ENCODE assay signal across 24 cellular contexts in genomic region chr10:129836253-129836652, GRCh38.
"Had no signal": no experiment of that assay in that cellular context is flagged by ENCODE, and none has a peak within 500 bp of the region (broad histone marks: within the 10 kb centered on the region; RNA-seq: fewer than 3 reads in every experiment).

No MANE protein-coding gene starts in this region.

- DNase-seq: stimulated activated CD4-positive, alpha-beta T cell treated with anti-CD3 and anti-CD28 coated beads, Interleukin-2, amount 100 ng/mL, for 48 hours; stimulated activated CD4-positive, alpha-beta T cell treated with anti-CD3 and anti-CD28 coated beads, Interleukin-4, amount 100 ng/mL, for 1 hour; stimulated activated CD4-positive, alpha-beta T cell treated with anti-CD3 and anti-CD28 coated beads, Interleukin-4, amount 100 ng/mL, for 24 hours; stimulated activated CD4-positive, alpha-beta T cell treated with anti-CD3 and anti-CD28 coated beads, Interleukin-4, amount 100 ng/mL, for 4 hours; stimulated activated CD8-positive, alpha-beta memory T cell treated with anti-CD3 and anti-CD28 coated beads, Interleukin-4, amount 100 ng/mL, for 48 hours; stimulated activated naive B cell treated with anti-CD40 and anti-IgM and Interleukin-4, amounts not matched to agents 10 μg/mL and 1 μg/mL and 100 μg/mL, for 72 hours; stimulated activated naive CD4-positive, alpha-beta T cell; stimulated activated naive CD4-positive, alpha-beta T cell treated with Interleukin-2 at 50 U/mL for 16 hours; stimulated activated naive CD8-positive, alpha-beta T cell treated with anti-CD3 and anti-CD28 coated beads, Interleukin-15, amount 100 ng/mL, for 72 hours; stimulated activated naive CD8-positive, alpha-beta T cell treated with anti-CD3 and anti-CD28 coated beads, Interleukin-15, Interleukin-2, amounts not matched to agents 100 U/mL and 50 U/mL, for 24 hours; stomach; substantia nigra; testis; thyroid gland; tibial artery; transverse colon; trophoblast cell; upper lobe of left lung; upper lobe of right lung; uterus had no signal

- H3K4me3 ChIP-seq: stomach, suprapubic skin, testis, thoracic aorta, thyroid gland, tibial artery, tibial nerve, transverse colon, upper lobe of left lung, upper lobe of right lung, uterus, vagina had no signal

- H3K27ac ChIP-seq: stomach, suprapubic skin, testis, thoracic aorta, thyroid gland, tibial artery, tibial nerve, transverse colon, upper lobe of left lung, upper lobe of right lung, uterus, vagina had no signal
